In the genomic region with DNA sequence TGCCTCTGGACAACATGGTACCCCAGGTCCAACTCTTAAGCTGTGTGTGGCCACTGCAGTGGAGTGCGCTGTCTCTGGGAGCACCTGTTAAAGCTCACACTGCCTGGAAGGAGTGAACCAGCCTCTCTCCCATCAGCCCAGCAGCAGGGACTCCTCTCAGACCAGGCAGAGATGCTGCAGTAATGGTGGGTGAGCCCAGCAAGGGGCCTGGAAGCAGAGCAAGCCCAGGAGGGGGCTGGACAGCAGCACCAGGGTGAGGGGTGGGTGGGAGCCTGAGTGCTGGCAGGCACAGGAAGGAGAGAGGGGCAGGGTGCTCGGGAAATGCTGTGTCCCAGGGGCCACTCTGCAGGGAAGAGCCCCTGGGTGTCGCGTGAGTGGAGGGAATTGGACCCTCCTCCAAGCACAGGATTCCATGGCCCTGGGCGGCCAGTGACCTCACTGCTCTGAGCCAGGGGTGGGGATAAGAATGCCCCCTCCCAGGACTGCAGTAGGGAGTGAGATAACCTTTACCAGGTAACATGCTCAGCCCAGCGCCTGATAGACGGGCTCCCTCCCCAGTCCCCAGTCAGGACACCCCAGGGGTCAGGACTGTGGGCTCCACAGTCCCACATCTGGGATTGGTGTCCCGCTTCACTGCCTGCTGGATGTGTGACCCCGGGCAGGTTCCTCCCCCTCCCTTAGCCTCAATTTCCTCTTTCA, we compare ENCODE assay signal across 21 cellular contexts.
DNase-seq lines count a peak whose midpoint lies in the region; ATAC-seq and TF ChIP-seq lines count a peak whose summit lies in the region.
"Had no signal": no experiment of that assay in that cellular context is flagged by ENCODE, and none has a peak within 500 bp of the region (broad histone marks: within the 10 kb centered on the region; RNA-seq: fewer than 3 reads in every experiment).

No MANE protein-coding gene starts in this region.

- no peaks in the 10 kb centered on the region for H3K27me3 Mint-ChIP-seq in T-helper 2 cell treated with Interferon-gamma antibody and Interleukin-4, amounts not matched to agents 5 μg/mL and 100 μg/mL, for 36 hours (ENCODE audit: low read depth)
- H3K27me3 Mint-ChIP-seq in activated T-helper 17 cell treated with anti-CD3 and anti-CD28 coated beads, Interleukin-2, amount 50 U/mL, for 72 hours = peaks cover 14% of the 10 kb centered on the region

- H3K4me3 ChIP-seq in H7 (ENCODE audit: insufficient read depth, low read depth, low read length) (no peak overlapping the region), stomach (no peak overlapping the region)
- H3K4me3 ChIP-seq: right lobe of liver had no signal

- TF ChIP-seq POLR2A in stomach (IDR thresholded peaks at IDR 0.05) = no peak

- TF ChIP-seq CTCF in stomach (IDR thresholded peaks at IDR 0.05) = no peak

- H3K27ac ChIP-seq in stomach = no peak overlapping the region
- H3K27ac ChIP-seq: 22Rv1, brain microvascular endothelial cell, right lobe of liver had no signal

- H3K36me3 Mint-ChIP-seq in T-helper 2 cell treated with Interferon-gamma antibody and Interleukin-4, amounts not matched to agents 5 μg/mL and 100 μg/mL, for 36 hours (ENCODE audit: low read depth) = no peaks in the 10 kb centered on the region
- H3K36me3 Mint-ChIP-seq in activated T-helper 17 cell treated with anti-CD3 and anti-CD28 coated beads, Interleukin-2, amount 50 U/mL, for 72 hours (ENCODE audit: low read depth) = no peaks in the 10 kb centered on the region
- H3K36me3 Mint-ChIP-seq: WTC11 had no signal

- H3K27me3 ChIP-seq in H7 (ENCODE audit: control insufficient read depth, insufficient read depth, low read length) (no peaks in the 10 kb centered on the region), stomach (peaks cover 3 to 69% (median 10%) of the 10 kb centered on the region in 3 donors)
- H3K27me3 ChIP-seq: brain microvascular endothelial cell, right lobe of liver had no signal

- WGBS in stomach, 5 donors = 70 to 81% (median 75%) methylated on average over 8 to 9 of the region's 9 CpGs

- no peaks in the 10 kb centered on the region for H3K9me3 ChIP-seq in stomach
- H3K9me3 ChIP-seq: right lobe of liver, SK-N-SH had no signal

- H3K36me3 ChIP-seq in H7 (replicated peaks; ENCODE audit: control insufficient read depth, insufficient read depth, low read length) (no peaks in the 10 kb centered on the region), stomach (no peaks in the 10 kb centered on the region)
- H3K36me3 ChIP-seq: brain microvascular endothelial cell, right lobe of liver had no signal

- no peaks in the 10 kb centered on the region for H3K9me3 Mint-ChIP-seq in T-helper 2 cell treated with Interferon-gamma antibody and Interleukin-4, amounts not matched to agents 5 μg/mL and 100 μg/mL, for 36 hours
- no peaks in the 10 kb centered on the region for H3K9me3 Mint-ChIP-seq in activated T-helper 17 cell treated with anti-CD3 and anti-CD28 coated beads, Interleukin-2, amount 50 U/mL, for 72 hours
- H3K9me3 Mint-ChIP-seq: HFFc6, WTC11 had no signal

- peak; percentile 1 for DNase-seq in T-helper 2 cell treated with Interferon-gamma antibody and Interleukin-4, amounts not matched to agents 5 μg/mL and 100 μg/mL, for 36 hours (ENCODE audit: low spot score)
- DNase-seq in T-helper 2 cell (no peak), H7 (peak; percentile 21), left lobe of liver (ENCODE audit: low spot score) (peak; percentile 33), stomach (peak; percentile 17)
- DNase-seq in stimulated activated CD4-positive, alpha-beta T cell treated with anti-CD3 and anti-CD28 coated beads, Interleukin-15, amount 100 ng/mL, for 24 hours = no peak
- DNase-seq: AML-193, brain microvascular endothelial cell, HFFc6, KBM-7, kidney glomerular epithelial cell, MM.1S, NCI-H1436, NCI-H524 treated with DMSO at 0.1 percent for 48 hours, right lobe of liver, SK-N-SH, T-helper 9 cell had no signal

- no peak for ATAC-seq in left lobe of liver
- no peak for ATAC-seq in GM19023 (IDR thresholded peaks at IDR 0.05; ENCODE audit: unreplicated experiment)
- ATAC-seq in activated T-helper 17 cell treated with anti-CD3 and anti-CD28 coated beads, Interleukin-2, amount 50 U/mL, for 72 hours (replicated peaks) = no peak
- ATAC-seq: right lobe of liver, WTC11 had no signal

- no peak for TF ChIP-seq EP300 in stomach (IDR thresholded peaks at IDR 0.05)

- H3K4me1 ChIP-seq in stomach = no peaks in the 10 kb centered on the region
- H3K4me1 ChIP-seq: right lobe of liver had no signal

- H3K27ac Mint-ChIP-seq in T-helper 2 cell treated with Interferon-gamma antibody and Interleukin-4, amounts not matched to agents 5 μg/mL and 100 μg/mL, for 36 hours = no peak overlapping the region
- no peak overlapping the region for H3K27ac Mint-ChIP-seq in activated T-helper 17 cell treated with anti-CD3 and anti-CD28 coated beads, Interleukin-2, amount 50 U/mL, for 72 hours
- H3K27ac Mint-ChIP-seq: HFFc6 had no signal

- H3K4me3 Mint-ChIP-seq in T-helper 2 cell treated with Interferon-gamma antibody and Interleukin-4, amounts not matched to agents 5 μg/mL and 100 μg/mL, for 36 hours = no peak overlapping the region
- no peak overlapping the region for H3K4me3 Mint-ChIP-seq in activated T-helper 17 cell treated with anti-CD3 and anti-CD28 coated beads, Interleukin-2, amount 50 U/mL, for 72 hours
- H3K4me3 Mint-ChIP-seq: HFFc6, WTC11 had no signal

- intact Hi-C loops in stomach (cut with DNase I; ENCODE audit: low total_unique reads) = no loop called here

- no peaks in the 10 kb centered on the region for H3K4me1 Mint-ChIP-seq in T-helper 2 cell treated with Interferon-gamma antibody and Interleukin-4, amounts not matched to agents 5 μg/mL and 100 μg/mL, for 36 hours (ENCODE audit: low read depth)
- H3K4me1 Mint-ChIP-seq in activated T-helper 17 cell treated with anti-CD3 and anti-CD28 coated beads, Interleukin-2, amount 50 U/mL, for 72 hours = no peaks in the 10 kb centered on the region

Comparison
In these comparisons a context has a peak if more than half of its experiments do, and no peak if none do; other contexts are left out.
1. DNase-seq: peak in T-helper 2 cell treated with Interferon-gamma antibody and Interleukin-4, amounts not matched to agents 5 μg/mL and 100 μg/mL, for 36 hours (single experiment), H7 (single experiment), left lobe of liver (single experiment) and stomach (single experiment); none in T-helper 2 cell (0 of 5) and stimulated activated CD4-positive, alpha-beta T cell treated with anti-CD3 and anti-CD28 coated beads, Interleukin-15, amount 100 ng/mL, for 24 hours (single experiment).